In the genomic region with DNA sequence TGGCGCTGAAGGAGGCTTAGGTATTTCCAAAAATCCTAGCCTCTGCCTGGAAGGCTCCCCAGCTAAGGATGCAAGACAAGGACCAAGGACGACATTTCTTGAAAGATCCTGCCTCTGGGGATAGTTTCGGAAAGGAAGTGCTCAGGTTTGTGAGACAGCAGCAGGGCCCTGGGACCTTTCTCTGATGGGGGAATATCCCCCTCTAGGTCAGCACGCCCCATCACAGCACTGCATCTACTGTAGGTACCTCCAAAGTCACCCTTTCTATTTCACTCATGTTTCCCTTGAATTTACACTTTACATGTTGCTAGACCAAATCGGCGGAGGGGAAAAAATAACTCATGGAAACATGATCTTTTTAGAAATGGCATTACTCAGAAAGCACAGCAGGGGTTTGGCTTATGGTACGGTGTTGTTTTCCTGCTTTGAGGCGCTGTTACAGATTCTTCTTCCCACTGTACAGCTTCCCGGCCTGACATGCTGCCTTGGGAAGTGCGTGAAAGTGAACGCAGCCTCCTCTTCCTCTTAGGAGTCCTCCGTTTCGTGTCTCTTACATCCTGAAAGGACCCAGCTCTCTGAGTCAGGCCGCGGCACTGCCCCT, we compare ENCODE assay signal across 14 cellular contexts.
DNase-seq lines count a peak whose midpoint lies in the region; ATAC-seq and TF ChIP-seq lines count a peak whose summit lies in the region.
"Had no signal": no experiment of that assay in that cellular context is flagged by ENCODE, and none has a peak within 500 bp of the region (broad histone marks: within the 10 kb centered on the region; RNA-seq: fewer than 3 reads in every experiment).

No MANE protein-coding gene starts in this region.

- H3K36me3 Mint-ChIP-seq in activated T-cell treated with anti-CD3 and anti-CD28 coated beads, Interleukin-2, amount 50 U/mL, for 72 hours (ENCODE audit: insufficient read depth in 2 of 2): no peaks in the 10 kb centered on the region
- H3K36me3 Mint-ChIP-seq in stimulated activated effector memory CD8-positive, alpha-beta T cell treated with anti-CD3 and anti-CD28 coated beads, Interleukin-12 subunit alpha, Interleukin-12 subunit beta, amount 100 ng/mL, for 72 hours: no peaks in the 10 kb centered on the region
- H3K36me3 Mint-ChIP-seq in mesothelial cell of epicardium: peaks cover 7% of the 10 kb centered on the region

- DNase-seq in activated T-cell treated with anti-CD3 and anti-CD28 coated beads, Interleukin-2, amount 50 U/mL, for 72 hours: no peak
- DNase-seq in activated T-cell treated with anti-CD3 and anti-CD28 coated beads for 4 hours (no peak), NCI-H2171 (lab: John Stamatoyannopoulos, UW) (peak; percentile 45), fibroblast of gingiva (ENCODE audit: low read depth) (peak; percentile 49), mesothelial cell of epicardium (ENCODE audit: low spot score in 2 of 2, unreplicated experiment in 2 of 2) (no peak), left ventricle myocardium superior (no peak)
- no peak for DNase-seq in stimulated activated effector memory CD8-positive, alpha-beta T cell treated with anti-CD3 and anti-CD28 coated beads, Interleukin-12 subunit alpha, Interleukin-12 subunit beta, amount 100 ng/mL, for 72 hours (ENCODE audit: low spot score in 2 of 2)
- no peak for DNase-seq in NK-92 treated with Interleukin-12 subunit alpha and Interleukin-12 subunit beta, amount 100 ng/mL, for 24 hours (lab: John Stamatoyannopoulos, UW)
- DNase-seq: activated CD8-positive, alpha-beta memory T cell treated with anti-CD3 and anti-CD28 coated beads, Interleukin-2, amount 50 U/mL, for 48 hours; Calu3; NCI-H1092; NCI-H446; nucleus accumbens; OCI-M1 had no signal

- peaks cover 32% of the 10 kb centered on the region for H3K27me3 Mint-ChIP-seq in activated T-cell treated with anti-CD3 and anti-CD28 coated beads, Interleukin-2, amount 50 U/mL, for 72 hours (ENCODE audit: low read depth)
- H3K27me3 Mint-ChIP-seq in mesothelial cell of epicardium (ENCODE audit: low read depth): peaks cover 25% of the 10 kb centered on the region

- TF ChIP-seq CTCF in mesothelial cell of epicardium (IDR thresholded peaks at IDR 0.05; ENCODE audit: unreplicated experiment): no peak

- peak overlapping the region; percentile 15 for H3K27ac Mint-ChIP-seq in activated T-cell treated with anti-CD3 and anti-CD28 coated beads, Interleukin-2, amount 50 U/mL, for 72 hours
- H3K27ac Mint-ChIP-seq in stimulated activated effector memory CD8-positive, alpha-beta T cell treated with anti-CD3 and anti-CD28 coated beads, Interleukin-12 subunit alpha, Interleukin-12 subunit beta, amount 100 ng/mL, for 72 hours: no peak overlapping the region
- no peak overlapping the region for H3K27ac Mint-ChIP-seq in mesothelial cell of epicardium

- ATAC-seq in activated T-cell treated with anti-CD3 and anti-CD28 coated beads, Interleukin-2, amount 50 U/mL, for 72 hours (replicated peaks in 1 of 2): peak in 1 of 2 donors; percentile 77
- peak; percentile 43 for ATAC-seq in stimulated activated effector memory CD8-positive, alpha-beta T cell treated with anti-CD3 and anti-CD28 coated beads, Interleukin-12 subunit alpha, Interleukin-12 subunit beta, amount 100 ng/mL, for 72 hours
- no peak for ATAC-seq in left ventricle myocardium superior

- no peak overlapping the region for H3K4me3 Mint-ChIP-seq in activated T-cell treated with anti-CD3 and anti-CD28 coated beads, Interleukin-2, amount 50 U/mL, for 72 hours
- no peak overlapping the region for H3K4me3 Mint-ChIP-seq in stimulated activated effector memory CD8-positive, alpha-beta T cell treated with anti-CD3 and anti-CD28 coated beads, Interleukin-12 subunit alpha, Interleukin-12 subunit beta, amount 100 ng/mL, for 72 hours
- H3K4me3 Mint-ChIP-seq in mesothelial cell of epicardium: no peak overlapping the region

- peaks cover 6% of the 10 kb centered on the region for H3K4me1 Mint-ChIP-seq in activated T-cell treated with anti-CD3 and anti-CD28 coated beads, Interleukin-2, amount 50 U/mL, for 72 hours (ENCODE audit: low read depth)
- no peaks in the 10 kb centered on the region for H3K4me1 Mint-ChIP-seq in stimulated activated effector memory CD8-positive, alpha-beta T cell treated with anti-CD3 and anti-CD28 coated beads, Interleukin-12 subunit alpha, Interleukin-12 subunit beta, amount 100 ng/mL, for 72 hours
- peaks cover 3% of the 10 kb centered on the region for H3K4me1 Mint-ChIP-seq in mesothelial cell of epicardium

- no peaks in the 10 kb centered on the region for H3K9me3 Mint-ChIP-seq in activated T-cell treated with anti-CD3 and anti-CD28 coated beads, Interleukin-2, amount 50 U/mL, for 72 hours
- H3K9me3 Mint-ChIP-seq in stimulated activated effector memory CD8-positive, alpha-beta T cell treated with anti-CD3 and anti-CD28 coated beads, Interleukin-12 subunit alpha, Interleukin-12 subunit beta, amount 100 ng/mL, for 72 hours: no peaks in the 10 kb centered on the region
- no peaks in the 10 kb centered on the region for H3K9me3 Mint-ChIP-seq in mesothelial cell of epicardium

- intact Hi-C loops in left ventricle myocardium superior (cut with micrococcal nuclease): no loop called here

Comparison
In these comparisons a context has a peak if more than half of its experiments do, and no peak if none do; other contexts are left out.
1. DNase-seq: peak in NCI-H2171 (single experiment) and fibroblast of gingiva (single experiment); none in activated T-cell treated with anti-CD3 and anti-CD28 coated beads, Interleukin-2, amount 50 U/mL, for 72 hours (0 of 2), activated T-cell treated with anti-CD3 and anti-CD28 coated beads for 4 hours (single experiment), stimulated activated effector memory CD8-positive, alpha-beta T cell treated with anti-CD3 and anti-CD28 coated beads, Interleukin-12 subunit alpha, Interleukin-12 subunit beta, amount 100 ng/mL, for 72 hours (0 of 2), mesothelial cell of epicardium (0 of 2), left ventricle myocardium superior (single experiment) and NK-92 treated with Interleukin-12 subunit alpha and Interleukin-12 subunit beta, amount 100 ng/mL, for 24 hours (single experiment).